In the genomic region with DNA sequence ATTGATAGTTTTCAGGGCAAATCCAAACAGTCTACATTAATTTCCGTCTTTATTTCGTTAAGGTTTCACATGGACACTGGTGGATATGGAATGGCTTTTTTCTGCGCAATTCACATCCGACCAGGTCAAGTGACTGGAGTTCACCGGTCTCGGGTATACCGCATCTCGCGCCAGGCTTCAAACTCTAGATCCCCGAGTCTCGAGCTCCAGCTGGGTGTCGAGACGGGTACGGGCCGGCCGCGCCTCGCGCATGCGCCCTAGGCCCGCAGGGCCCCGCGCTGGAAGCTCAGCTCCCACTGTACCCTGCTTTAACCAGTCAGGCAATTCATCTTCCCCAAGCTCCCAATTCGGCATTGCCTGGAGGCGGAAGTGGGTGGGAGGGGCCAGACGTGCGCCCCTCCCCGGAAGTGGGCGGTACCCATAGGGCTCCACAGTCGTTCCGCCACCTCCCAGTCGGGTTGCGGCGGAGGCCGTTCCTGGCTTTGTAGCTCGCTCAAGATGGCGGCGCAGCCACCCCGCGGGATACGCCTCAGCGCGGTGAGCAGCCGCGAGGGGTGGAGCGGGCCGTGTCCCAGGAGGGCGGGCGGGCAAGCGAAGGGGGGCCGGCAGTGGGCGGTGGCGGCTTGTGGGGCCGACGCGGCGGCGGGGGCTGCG, we compare ENCODE assay signal across 8 cellular contexts. TPM values are rescaled to one million over a fixed set of nuclear protein-coding genes. Genes with fewer than 3 reads are reported as not detected.
DNase-seq lines count a peak whose midpoint lies in the region; ATAC-seq, FAIRE-seq and TF ChIP-seq lines count a peak whose summit lies in the region.

A gene with protein sequence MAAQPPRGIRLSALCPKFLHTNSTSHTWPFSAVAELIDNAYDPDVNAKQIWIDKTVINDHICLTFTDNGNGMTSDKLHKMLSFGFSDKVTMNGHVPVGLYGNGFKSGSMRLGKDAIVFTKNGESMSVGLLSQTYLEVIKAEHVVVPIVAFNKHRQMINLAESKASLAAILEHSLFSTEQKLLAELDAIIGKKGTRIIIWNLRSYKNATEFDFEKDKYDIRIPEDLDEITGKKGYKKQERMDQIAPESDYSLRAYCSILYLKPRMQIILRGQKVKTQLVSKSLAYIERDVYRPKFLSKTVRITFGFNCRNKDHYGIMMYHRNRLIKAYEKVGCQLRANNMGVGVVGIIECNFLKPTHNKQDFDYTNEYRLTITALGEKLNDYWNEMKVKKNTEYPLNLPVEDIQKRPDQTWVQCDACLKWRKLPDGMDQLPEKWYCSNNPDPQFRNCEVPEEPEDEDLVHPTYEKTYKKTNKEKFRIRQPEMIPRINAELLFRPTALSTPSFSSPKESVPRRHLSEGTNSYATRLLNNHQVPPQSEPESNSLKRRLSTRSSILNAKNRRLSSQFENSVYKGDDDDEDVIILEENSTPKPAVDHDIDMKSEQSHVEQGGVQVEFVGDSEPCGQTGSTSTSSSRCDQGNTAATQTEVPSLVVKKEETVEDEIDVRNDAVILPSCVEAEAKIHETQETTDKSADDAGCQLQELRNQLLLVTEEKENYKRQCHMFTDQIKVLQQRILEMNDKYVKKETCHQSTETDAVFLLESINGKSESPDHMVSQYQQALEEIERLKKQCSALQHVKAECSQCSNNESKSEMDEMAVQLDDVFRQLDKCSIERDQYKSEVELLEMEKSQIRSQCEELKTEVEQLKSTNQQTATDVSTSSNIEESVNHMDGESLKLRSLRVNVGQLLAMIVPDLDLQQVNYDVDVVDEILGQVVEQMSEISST (plus strand): TSS at position 431 of the 654 bp plus-strand sequence. CDS start 68 bp downstream, at position 499.

- H3K4me3 ChIP-seq in BE2C (ENCODE audit: low read depth, low read length) (peak within 1 kb of the TSS; percentile 81), kidney epithelial cell (ENCODE audit: low read depth, low read length) (peak within 1 kb of the TSS; percentile 79)

- H3K36me3 ChIP-seq in BE2C (no peaks in the 10 kb centered on the region; the same call in 1 of the 2 replicates), kidney epithelial cell (ENCODE audit: control insufficient read depth, insufficient read depth, low read length) (no peaks in the 10 kb centered on the region)

- no peaks in the 10 kb centered on the region for H3K4me1 ChIP-seq in BE2C

- H3K27me3 ChIP-seq in BE2C = no peaks in the 10 kb centered on the region
- no peaks in the 10 kb centered on the region for H3K27me3 ChIP-seq in kidney epithelial cell (ENCODE audit: control insufficient read depth, insufficient read depth, low read length)

- DNase-seq in BE2C (peak; percentile 97), GM19239 (ENCODE audit: insufficient read length, low spot score) (peak; percentile 95), NCI-H524 treated with DMSO at 0.1 percent for 48 hours (lab: John Stamatoyannopoulos, UW) (peak; percentile 98), kidney epithelial cell (ENCODE audit: low read depth) (peak; percentile 92)
- DNase-seq in activated CD4-positive, alpha-beta T cell treated with anti-CD3 and anti-CD28 coated beads for 4 hours = peak; percentile 98
- peak; percentile 96 to 98 for DNase-seq in stimulated activated CD4-positive, alpha-beta T cell treated with anti-CD3 and anti-CD28 coated beads, Interleukin-15, amount 100 ng/mL, for 48 hours (ENCODE audit: low read depth in 2 of 2)

- no peaks in the 10 kb centered on the region; the same call in 1 of the 2 replicates for H3K9me3 ChIP-seq in BE2C

- FAIRE-seq in GM19239 (lab: Jason Lieb, UNC) = peak; percentile 98

- peak; percentile 83 for ATAC-seq in HG03457 (IDR thresholded peaks at IDR 0.05; ENCODE audit: unreplicated experiment)

- TF ChIP-seq CTCF in BE2C (IDR thresholded peaks at IDR 0.05; ENCODE audit: low read depth, low read length) = no peak
- no peak for TF ChIP-seq CTCF in kidney epithelial cell (IDR thresholded peaks at IDR 0.05; ENCODE audit: insufficient read depth, low read length, poor library complexity, severe bottlenecking)

- H3K27ac ChIP-seq in cingulate gyrus (ENCODE audit: low read depth, low read length) = peak within 1 kb of the TSS; percentile 96

RNA-seq across cellular contexts. Expression of the gene that starts here (rescaled TPM):
- polyA plus RNA-seq in BE2C (2012; ENCODE audit: insufficient read depth, insufficient read length, low read depth) = 11.7 TPM
- total RNA-seq in kidney epithelial cell = 21.2 and 25.9 TPM in 2 replicates

Comparison
In these comparisons a context has a peak if more than half of its experiments do, and no peak if none do; other contexts are left out.
1. Peak in every context shown above with its lines: DNase-seq, ATAC-seq, H3K4me3 ChIP-seq and H3K27ac ChIP-seq.